In the genomic region with DNA sequence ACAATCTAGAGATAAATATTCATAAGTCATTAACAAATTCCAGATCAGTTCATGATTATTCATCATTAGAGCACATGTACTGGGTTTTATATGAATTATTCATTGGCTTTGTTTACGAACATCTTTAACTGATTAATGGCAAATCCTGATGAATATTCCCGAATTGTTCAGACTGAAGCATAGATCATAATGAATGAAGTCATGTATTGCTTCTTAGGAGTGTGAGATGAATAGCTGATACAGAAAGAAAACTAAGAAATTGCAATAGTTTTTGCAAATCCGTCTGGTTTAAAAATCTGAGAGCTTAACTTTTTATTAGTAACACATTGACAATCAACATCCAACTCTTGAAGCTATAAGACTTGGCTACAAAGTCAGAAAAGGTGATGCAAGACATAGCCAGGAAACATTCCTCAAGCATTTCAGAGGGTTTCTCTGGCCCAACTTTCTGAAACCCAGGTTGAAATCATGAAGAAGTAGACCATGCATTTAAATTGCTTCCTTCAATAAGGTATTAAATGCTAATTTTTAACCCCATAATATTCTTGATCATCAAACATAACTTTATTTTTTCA, we compare ENCODE assay signal across 1 cellular context.
TF ChIP-seq lines count a peak whose summit lies in the region.

No MANE protein-coding gene starts in this region.

TF ChIP-seq in SK-N-SH treated with all-trans-retinoic acid at 6 μM for 48 hours, 23 proteins besides CTCF, POLR2A, EP300 and RAD21 (continued from another document):
- TF ChIP-seq, protein P1, sequence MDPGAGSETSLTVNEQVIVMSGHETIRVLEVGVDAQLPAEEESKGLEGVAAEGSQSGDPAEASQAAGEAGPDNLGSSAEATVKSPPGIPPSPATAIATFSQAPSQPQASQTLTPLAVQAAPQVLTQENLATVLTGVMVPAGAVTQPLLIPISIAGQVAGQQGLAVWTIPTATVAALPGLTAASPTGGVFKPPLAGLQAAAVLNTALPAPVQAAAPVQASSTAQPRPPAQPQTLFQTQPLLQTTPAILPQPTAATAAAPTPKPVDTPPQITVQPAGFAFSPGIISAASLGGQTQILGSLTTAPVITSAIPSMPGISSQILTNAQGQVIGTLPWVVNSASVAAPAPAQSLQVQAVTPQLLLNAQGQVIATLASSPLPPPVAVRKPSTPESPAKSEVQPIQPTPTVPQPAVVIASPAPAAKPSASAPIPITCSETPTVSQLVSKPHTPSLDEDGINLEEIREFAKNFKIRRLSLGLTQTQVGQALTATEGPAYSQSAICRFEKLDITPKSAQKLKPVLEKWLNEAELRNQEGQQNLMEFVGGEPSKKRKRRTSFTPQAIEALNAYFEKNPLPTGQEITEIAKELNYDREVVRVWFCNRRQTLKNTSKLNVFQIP (CRISPR knock-in tag; IDR thresholded peaks at IDR 0.05; ENCODE audit: borderline replicate concordance, low read depth) = no peak
